12 cellular contexts compared by ENCODE assay signal in genomic region chr5:174348582-174348981, GRCh38.
"Had no signal": no experiment of that assay in that cellular context is flagged by ENCODE, and none has a peak within 500 bp of the region (broad histone marks: within the 10 kb centered on the region; RNA-seq: fewer than 3 reads in every experiment).

No MANE protein-coding gene starts in this region.

- H3K4me1 ChIP-seq: left lung, vagina had no signal

- H3K27ac ChIP-seq: left lung, vagina had no signal

- H3K27me3 ChIP-seq: vagina had no signal

- H3K36me3 ChIP-seq: left lung, vagina had no signal

- ATAC-seq: activated naive CD8-positive, alpha-beta T cell treated with anti-CD3 and anti-CD28 coated beads, Interleukin-2, amount 50 U/mL, for 24 hours; left lung; T-helper 17 cell; WTC11 had no signal

- H3K4me3 ChIP-seq: left lung, vagina had no signal

- H3K9me3 ChIP-seq: left lung, vagina had no signal

- DNase-seq: activated CD4-positive, alpha-beta T cell treated with anti-CD3 and anti-CD28 coated beads, Interleukin-2, amount 10 ng/mL, durations not matched to agents 24 days and 14 days; activated naive CD4-positive, alpha-beta T cell treated with Interleukin-2 at 50 U/mL for 16 hours; activated naive CD8-positive, alpha-beta T cell treated with anti-CD3 and anti-CD28 coated beads, Interleukin-2, amount 50 U/mL, for 24 hours; cerebellar nuclear complex; endodermal cell; erythroblast; left lung; mesenchymal stem cell; stimulated activated CD4-positive, alpha-beta T cell treated with anti-CD3 and anti-CD28 coated beads, Interleukin-4, amount 100 ng/mL, for 24 hours; T-helper 17 cell had no signal
